In the genomic region with DNA sequence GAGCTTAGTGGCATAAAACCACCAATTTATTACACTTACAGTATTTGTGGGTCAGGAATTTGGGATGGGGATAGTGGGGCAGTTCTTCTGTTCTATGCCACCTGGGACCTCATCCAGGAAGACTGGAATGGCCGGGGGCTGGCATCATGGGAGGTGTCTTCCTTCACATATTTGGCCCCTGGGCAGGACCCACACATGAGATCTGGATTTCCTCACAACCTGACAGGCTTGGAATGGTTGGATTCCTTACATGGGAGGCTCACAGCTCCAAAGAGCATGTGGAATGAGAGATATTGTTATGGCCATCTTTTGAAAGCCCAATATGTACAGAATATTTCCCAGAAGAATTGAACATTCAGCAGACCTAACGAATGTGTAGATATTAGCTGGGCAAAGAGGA, we compare ENCODE assay signal across 10 cellular contexts. TPM values are rescaled to one million over a fixed set of nuclear protein-coding genes. Genes with fewer than 3 reads are reported as not detected.
"Had no signal": no experiment of that assay in that cellular context is flagged by ENCODE, and none has a peak within 500 bp of the region (broad histone marks: within the 10 kb centered on the region; RNA-seq: fewer than 3 reads in every experiment).

No MANE protein-coding gene starts in this region.

- H3K36me3 ChIP-seq: HAP-1 had no signal

- H3K9me3 Mint-ChIP-seq: HFFc6, IgD-negative memory B cell had no signal

- H2AFZ ChIP-seq: GM23248 had no signal

- H3K9ac ChIP-seq: GM23248 had no signal

- H3K4me1 ChIP-seq: HAP-1 had no signal

- H3K27ac Mint-ChIP-seq: HFFc6, IgD-negative memory B cell had no signal

- ATAC-seq: HCT116, HepG2 had no signal

- H3K4me3 Mint-ChIP-seq: HFFc6, IgD-negative memory B cell had no signal

- H3K9me3 ChIP-seq: HAP-1 had no signal

- H3K36me3 Mint-ChIP-seq: IgD-negative memory B cell had no signal

- DNase-seq: GM23248, GOT3, H7, HFFc6 had no signal

- H3K4me3 ChIP-seq: GM23248, HAP-1 had no signal

- H3K27ac ChIP-seq: GM23248, HL-60 had no signal

RNA-seq across cellular contexts. Expression of a gene that starts 21.9 kb away (rescaled TPM):
- total RNA-seq: GM23248, H4 had no signal
